ENCODE assay signal across 2 cellular contexts in the genomic region with DNA sequence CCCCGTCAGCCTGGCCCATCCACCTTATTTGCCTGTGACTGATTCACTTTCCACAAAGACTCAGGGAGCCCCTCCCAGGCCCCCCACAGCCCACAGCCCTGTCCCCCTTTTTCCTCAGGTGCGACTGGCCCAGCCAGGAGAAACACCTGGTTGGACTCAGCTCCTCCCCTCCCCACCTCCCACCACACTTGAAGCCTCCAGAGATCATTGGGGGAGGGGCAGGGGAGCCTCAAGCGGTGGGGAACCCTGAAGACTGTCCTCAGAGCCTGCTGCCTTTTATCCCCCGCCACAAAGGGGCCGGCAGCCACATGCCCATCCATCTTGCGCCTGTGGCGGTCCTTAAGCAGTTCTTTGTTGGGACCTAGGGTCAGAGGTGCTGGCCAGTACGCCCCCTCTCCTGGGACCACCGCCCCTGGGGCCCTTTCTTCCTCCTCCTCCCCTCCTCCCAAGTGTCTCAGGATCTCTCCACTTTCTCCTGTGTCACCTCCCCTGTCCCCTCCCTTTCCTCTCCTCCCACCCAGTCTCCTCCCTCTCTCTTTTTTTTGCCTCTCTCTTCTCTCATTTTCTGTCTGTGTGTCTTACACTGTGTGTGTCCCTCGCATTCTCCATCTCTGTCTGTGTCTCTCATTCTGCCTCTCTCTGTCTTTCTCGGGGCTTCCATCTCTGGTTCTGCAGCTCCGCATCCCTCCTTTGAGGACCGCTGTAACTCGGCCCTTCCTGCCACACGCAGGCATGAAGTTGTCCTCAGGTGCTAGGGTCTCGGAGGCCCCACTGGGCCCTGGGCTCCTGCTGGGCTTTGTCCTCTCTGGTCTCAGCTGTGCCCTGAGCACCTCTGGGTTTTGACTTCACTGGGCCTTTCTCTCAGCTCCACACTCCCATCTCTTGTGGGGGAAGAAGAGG.
TF ChIP-seq lines count a peak whose summit lies in the region.

No MANE protein-coding gene starts in this region.

TF ChIP-seq in HEK293T, 16 proteins besides CTCF, POLR2A, EP300 and RAD21:
- TF ChIP-seq ARNT (IDR thresholded peaks at IDR 0.05): no peak
- no peak for TF ChIP-seq FOXA1 (IDR thresholded peaks at IDR 0.05)
- TF ChIP-seq LEF1 (IDR thresholded peaks at IDR 0.05; ENCODE audit: borderline replicate concordance): no peak
- no peak for TF ChIP-seq ELF4 (IDR thresholded peaks at IDR 0.05)
- TF ChIP-seq L3MBTL2 (conservative IDR thresholded peaks at IDR 0.05): no peak
- no peak for TF ChIP-seq NFRKB (IDR thresholded peaks at IDR 0.05)
TF ChIP-seq in HEK293T: peak in this region for 0.

TF ChIP-seq in H1, 55 proteins besides CTCF, POLR2A, EP300 and RAD21:
- TF ChIP-seq BACH1 (IDR thresholded peaks at IDR 0.05; ENCODE audit: low read length) (peak; percentile 41; the same call in 1 of the 2 replicates), GABPA (IDR thresholded peaks at IDR 0.05; ENCODE audit: borderline replicate concordance, insufficient read depth, low read length) (0 out of 2 replicates have a peak, but pooled peaks have one; percentile 56), CEBPB (IDR thresholded peaks at IDR 0.05; ENCODE audit: low read depth, low read length) (0 out of 2 replicates have a peak, but pooled peaks have one; percentile 31), GTF2F1 (IDR thresholded peaks at IDR 0.05; ENCODE audit: borderline replicate concordance, low read depth, low read length) (no peak; the same call in 1 of the 2 replicates), KDM4A (IDR thresholded peaks at IDR 0.05; ENCODE audit: low read depth, low read length, severe bottlenecking) (peak; percentile 10), CTBP2 (IDR thresholded peaks at IDR 0.05; ENCODE audit: borderline replicate concordance, insufficient read depth, insufficient read length, low read length) (no peak), KDM1A (IDR thresholded peaks at IDR 0.05; ENCODE audit: borderline replicate concordance, low read length) (no peak; the same call in none of the 2 replicates), POU5F1 (IDR thresholded peaks at IDR 0.05; ENCODE audit: low read depth, low read length) (0 out of 2 replicates have a peak, but pooled peaks have one; percentile 55), TCF12 (IDR thresholded peaks at IDR 0.05; ENCODE audit: low read depth, low read length) (peak; percentile 96), TAF7 (optimal IDR thresholded peaks at IDR 0.05; ENCODE audit: borderline replicate concordance, low read depth, low read length) (peak; percentile 51), TBP (IDR thresholded peaks at IDR 0.05; ENCODE audit: low read depth, low read length) (peak; percentile 49; the same call in 1 of the 2 replicates), JUND (IDR thresholded peaks at IDR 0.05; ENCODE audit: low read length) (peak; percentile 75; the same call in 1 of the 2 replicates), SIN3A (conservative IDR thresholded peaks at IDR 0.05 in 1 of 2, IDR thresholded peaks at IDR 0.05 in 1 of 2; ENCODE audit: low read depth in 1 of 2, low read length in 2 of 2) (peak in 1 of 2 experiments; percentile 83; a peak in 2 of 4 replicates), SP1 (IDR thresholded peaks at IDR 0.05; ENCODE audit: low read depth, low read length) (peak; percentile 90), CHD2 (IDR thresholded peaks at IDR 0.05; ENCODE audit: low read length) (peak; percentile 64; the same call in 1 of the 2 replicates), CREB1 (IDR thresholded peaks at IDR 0.05) (peak; percentile 37; the same call in 1 of the 2 replicates), FOSL1 (IDR thresholded peaks at IDR 0.05; ENCODE audit: insufficient read depth, low read depth, low read length) (no peak), SIRT6 (IDR thresholded peaks at IDR 0.05; ENCODE audit: low read length) (no peak), ASH2L (IDR thresholded peaks at IDR 0.05; ENCODE audit: low read length) (peak; percentile 83), SAP30 (IDR thresholded peaks at IDR 0.05; ENCODE audit: insufficient read depth, insufficient replicate concordance, low read length) (no peak), EZH2 (IDR thresholded peaks at IDR 0.05; ENCODE audit: low read depth, low read length, severe bottlenecking) (no peak), NANOG (IDR thresholded peaks at IDR 0.05; ENCODE audit: insufficient read depth, low read depth, low read length, poor library complexity, severe bottlenecking) (peak; percentile 80), HDAC2 (IDR thresholded peaks at IDR 0.05; ENCODE audit: borderline replicate concordance in 1 of 2, low read depth in 2 of 2, low read length in 2 of 2) (peak in 1 of 2 experiments; percentile 89; a peak in 2 of 4 replicates), TAF1 (IDR thresholded peaks at IDR 0.05; ENCODE audit: low read depth, low read length) (0 out of 2 replicates have a peak, but pooled peaks have one; percentile 44)
- TF ChIP-seq, protein P1, sequence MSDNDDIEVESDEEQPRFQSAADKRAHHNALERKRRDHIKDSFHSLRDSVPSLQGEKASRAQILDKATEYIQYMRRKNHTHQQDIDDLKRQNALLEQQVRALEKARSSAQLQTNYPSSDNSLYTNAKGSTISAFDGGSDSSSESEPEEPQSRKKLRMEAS (IDR thresholded peaks at IDR 0.05): peak; percentile 74; the same call in 1 of the 2 replicates
- TF ChIP-seq, protein P2, sequence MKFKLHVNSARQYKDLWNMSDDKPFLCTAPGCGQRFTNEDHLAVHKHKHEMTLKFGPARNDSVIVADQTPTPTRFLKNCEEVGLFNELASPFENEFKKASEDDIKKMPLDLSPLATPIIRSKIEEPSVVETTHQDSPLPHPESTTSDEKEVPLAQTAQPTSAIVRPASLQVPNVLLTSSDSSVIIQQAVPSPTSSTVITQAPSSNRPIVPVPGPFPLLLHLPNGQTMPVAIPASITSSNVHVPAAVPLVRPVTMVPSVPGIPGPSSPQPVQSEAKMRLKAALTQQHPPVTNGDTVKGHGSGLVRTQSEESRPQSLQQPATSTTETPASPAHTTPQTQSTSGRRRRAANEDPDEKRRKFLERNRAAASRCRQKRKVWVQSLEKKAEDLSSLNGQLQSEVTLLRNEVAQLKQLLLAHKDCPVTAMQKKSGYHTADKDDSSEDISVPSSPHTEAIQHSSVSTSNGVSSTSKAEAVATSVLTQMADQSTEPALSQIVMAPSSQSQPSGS (IDR thresholded peaks at IDR 0.05; ENCODE audit: low read length): peak; percentile 42; the same call in 1 of the 2 replicates
- TF ChIP-seq, protein P3, sequence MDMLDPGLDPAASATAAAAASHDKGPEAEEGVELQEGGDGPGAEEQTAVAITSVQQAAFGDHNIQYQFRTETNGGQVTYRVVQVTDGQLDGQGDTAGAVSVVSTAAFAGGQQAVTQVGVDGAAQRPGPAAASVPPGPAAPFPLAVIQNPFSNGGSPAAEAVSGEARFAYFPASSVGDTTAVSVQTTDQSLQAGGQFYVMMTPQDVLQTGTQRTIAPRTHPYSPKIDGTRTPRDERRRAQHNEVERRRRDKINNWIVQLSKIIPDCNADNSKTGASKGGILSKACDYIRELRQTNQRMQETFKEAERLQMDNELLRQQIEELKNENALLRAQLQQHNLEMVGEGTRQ (IDR thresholded peaks at IDR 0.05; ENCODE audit: low read length): no peak
